ENCODE assay signal across 8 cellular contexts in the genomic region with DNA sequence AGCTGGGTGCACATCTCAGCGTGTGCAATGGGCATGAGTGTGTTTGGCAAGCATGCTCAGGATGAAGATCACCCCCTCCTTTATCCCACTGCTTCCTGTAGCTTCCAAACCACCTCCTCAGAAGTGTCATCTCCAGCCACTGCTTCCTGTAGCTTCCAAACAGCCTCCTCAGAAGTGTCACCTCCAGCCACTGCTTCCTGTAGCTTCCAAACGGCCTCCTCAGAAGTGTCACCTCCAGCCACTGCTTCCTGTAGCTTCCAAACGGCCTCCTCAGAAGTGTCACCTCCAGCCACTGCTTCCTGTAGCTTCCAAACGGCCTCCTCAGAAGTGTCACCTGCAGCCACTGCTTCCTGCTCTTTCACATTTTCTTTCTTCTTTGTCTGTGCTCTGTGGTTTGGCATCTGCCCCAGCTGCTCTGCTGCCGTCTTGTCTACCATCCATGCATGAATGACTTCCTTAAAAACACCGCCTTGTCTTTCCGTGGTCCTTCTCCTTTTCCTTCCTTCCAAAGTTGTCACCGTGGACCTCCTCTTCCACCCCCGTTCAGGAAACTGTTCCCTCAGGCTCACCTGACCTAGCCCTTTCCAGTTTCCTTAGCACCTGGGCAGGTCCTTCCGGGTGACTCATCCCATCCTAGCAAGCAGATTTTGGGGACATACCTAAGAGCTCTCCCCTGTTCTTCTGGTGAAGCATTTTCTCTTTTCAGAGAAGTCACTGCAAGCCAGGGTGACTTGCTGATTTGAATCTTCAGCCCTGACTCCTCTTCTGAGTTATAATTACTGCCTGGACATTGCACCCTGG. TPM values are rescaled to one million over a fixed set of nuclear protein-coding genes. Genes with fewer than 3 reads are reported as not detected.
DNase-seq lines count a peak whose midpoint lies in the region; ATAC-seq and TF ChIP-seq lines count a peak whose summit lies in the region.
"Had no signal": no experiment of that assay in that cellular context is flagged by ENCODE, and none has a peak within 500 bp of the region (broad histone marks: within the 10 kb centered on the region; RNA-seq: fewer than 3 reads in every experiment).

No MANE protein-coding gene starts in this region.

- DNase-seq in GM19238 (ENCODE audit: insufficient read length, low spot score), result peak; percentile 38
- peak; percentile 43 for DNase-seq in mesenteric fat pad (ENCODE audit: low spot score)
- no peak for DNase-seq in SHP77 treated with DMSO at 0.1 percent for 48 hours (lab: John Stamatoyannopoulos, UW)
- no peak for DNase-seq in iPS-NIHi11 (ENCODE audit: low spot score)
- no peak for DNase-seq in NCI-H1436 treated with DMSO at 0.1 percent for 48 hours (lab: John Stamatoyannopoulos, UW)

- H3K4me1 ChIP-seq in OCI-LY3 (ENCODE audit: low read length), result peaks cover 18% of the 10 kb centered on the region
- H3K4me1 ChIP-seq: parathyroid adenoma had no signal

- H3K4me2 ChIP-seq in OCI-LY3 (ENCODE audit: low read length), result peak overlapping the region; percentile 73

- H4K20me1 ChIP-seq in OCI-LY3 (ENCODE audit: insufficient read depth, low read length), result no peaks in the 10 kb centered on the region

- no peaks in the 10 kb centered on the region for H3K9me3 ChIP-seq in OCI-LY3 (ENCODE audit: insufficient read depth, low read length)

- H3K4me3 ChIP-seq in OCI-LY3 (ENCODE audit: low read length), result peak overlapping the region; percentile 59

- H3K36me3 ChIP-seq in OCI-LY3 (replicated peaks; ENCODE audit: low read depth, low read length), result no peaks in the 10 kb centered on the region

- peak; percentile 85 for ATAC-seq in HG02884 (IDR thresholded peaks at IDR 0.05; ENCODE audit: unreplicated experiment)

- no peak for TF ChIP-seq CTCF in OCI-LY3 (IDR thresholded peaks at IDR 0.05; ENCODE audit: low read depth, low read length)

- peak overlapping the region; percentile 50 for H3K27ac ChIP-seq in OCI-LY3 (ENCODE audit: low read length)
- H3K27ac ChIP-seq: parathyroid adenoma had no signal

- H2AFZ ChIP-seq in OCI-LY3 (ENCODE audit: low read depth, low read length), result peak overlapping the region; percentile 34; the same call in 1 of the 2 replicates
- H2AFZ ChIP-seq: parathyroid adenoma had no signal

- no peaks in the 10 kb centered on the region for H3K27me3 ChIP-seq in OCI-LY3 (ENCODE audit: low read depth, low read length)

- H3K9ac ChIP-seq in OCI-LY3 (ENCODE audit: low read length), result no peak overlapping the region; the same call in 1 of the 2 replicates
- H3K9ac ChIP-seq: parathyroid adenoma had no signal

- H3K79me2 ChIP-seq in OCI-LY3 (ENCODE audit: low read length), result no peaks in the 10 kb centered on the region
- H3K79me2 ChIP-seq: parathyroid adenoma had no signal

RNA-seq across cellular contexts. Expression of a gene that starts 43.5 kb away (rescaled TPM):
- 5.9 TPM for total RNA-seq in mesenteric fat pad

Comparison
In these comparisons a context has a peak if more than half of its experiments do, and no peak if none do; other contexts are left out.
1. DNase-seq: peak in GM19238 (single experiment) and mesenteric fat pad (single experiment); none in SHP77 treated with DMSO at 0.1 percent for 48 hours (single experiment), iPS-NIHi11 (single experiment) and NCI-H1436 treated with DMSO at 0.1 percent for 48 hours (single experiment).